8 cellular contexts compared by ENCODE assay signal in the genomic region with DNA sequence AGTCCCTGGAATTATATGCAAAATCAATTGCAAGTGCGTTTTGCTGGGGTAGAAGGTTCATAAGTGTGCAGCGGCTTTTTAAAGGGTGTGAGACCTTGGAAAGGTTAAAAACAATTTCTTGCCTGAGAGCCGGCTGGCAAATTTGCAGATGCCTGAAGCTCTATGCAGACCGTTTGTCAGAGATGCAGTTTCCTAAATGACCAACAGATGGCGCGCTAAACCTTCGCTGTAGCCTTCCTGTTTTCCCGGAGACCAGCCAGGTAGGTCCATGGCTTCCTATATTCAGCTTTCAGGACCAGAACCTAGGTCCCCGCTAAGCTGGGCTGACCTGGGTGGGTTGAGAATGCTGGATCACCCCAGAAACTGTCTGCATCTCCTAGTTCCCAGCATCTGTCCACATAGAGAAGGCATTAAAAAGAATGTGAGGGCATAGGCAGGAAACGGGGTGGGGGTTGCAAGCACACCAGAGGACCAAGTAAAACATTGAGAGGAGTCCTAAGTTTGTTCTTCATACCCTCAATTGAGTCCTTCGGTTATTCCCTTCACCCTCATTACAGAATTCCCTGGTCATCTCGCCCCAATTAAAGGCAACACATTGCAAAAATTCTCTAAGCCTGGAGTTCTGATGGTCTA. TPM values are rescaled to one million over a fixed set of nuclear protein-coding genes. Genes with fewer than 3 reads are reported as not detected.
DNase-seq lines count a peak whose midpoint lies in the region; ATAC-seq and TF ChIP-seq lines count a peak whose summit lies in the region.

No MANE protein-coding gene starts in this region.

- no peaks in the 10 kb centered on the region for H3F3A ChIP-seq in DOHH2 (ENCODE audit: control insufficient read depth, insufficient read depth)

- H3K4me2 ChIP-seq in DOHH2 (ENCODE audit: low read length), result no peak overlapping the region

- no peaks in the 10 kb centered on the region for H3K79me2 ChIP-seq in DOHH2 (ENCODE audit: control insufficient read depth, low read length)

- H3K9me3 Mint-ChIP-seq in activated T-helper 1 cell treated with anti-CD3 and anti-CD28 coated beads, Interleukin-12 subunit alpha, Interleukin-12 subunit beta, Interleukin-2, Interleukin-4 antibody, amounts not matched to agents 30 ng/mL and 10 ng/mL and 1 ng/mL, durations not matched to agents 14 hours and 24 hours and 36 hours, result no peaks in the 10 kb centered on the region
- peaks cover 4% of the 10 kb centered on the region for H3K9me3 Mint-ChIP-seq in osteocyte (ENCODE audit: unreplicated experiment)

- no peak overlapping the region for H3K4me3 Mint-ChIP-seq in activated T-helper 1 cell treated with anti-CD3 and anti-CD28 coated beads, Interleukin-12 subunit alpha, Interleukin-12 subunit beta, Interleukin-2, Interleukin-4 antibody, amounts not matched to agents 30 ng/mL and 10 ng/mL and 1 ng/mL, durations not matched to agents 14 hours and 24 hours and 36 hours
- H3K4me3 Mint-ChIP-seq in osteocyte (ENCODE audit: unreplicated experiment), result no peak overlapping the region

- intact Hi-C loops in activated T-helper 1 cell treated with anti-CD3 and anti-CD28 coated beads, Interleukin-12 subunit alpha, Interleukin-12 subunit beta, Interleukin-2, Interleukin-4 antibody, amounts not matched to agents 30 ng/mL and 10 ng/mL and 1 ng/mL, durations not matched to agents 14 hours and 24 hours and 36 hours (cut with micrococcal nuclease), result loop anchor here (1.0 to 5.0 kb wide), 3 partner anchors 155 to 485 kb away; no protein-coding TSS in a partner anchor
- intact Hi-C loops in uterus (cut with DNase I; ENCODE audit: low total_unique reads), result no loop called here

- H3K27ac ChIP-seq in DOHH2 (ENCODE audit: low read depth, low read length) (no peak overlapping the region), uterus (no peak overlapping the region)

- TF ChIP-seq CTCF in DOHH2 (IDR thresholded peaks at IDR 0.05; ENCODE audit: low read depth, low read length, poor library complexity, severe bottlenecking), result peak; percentile 92
- TF ChIP-seq CTCF in osteocyte (IDR thresholded peaks at IDR 0.05), result peak; percentile 94
- TF ChIP-seq CTCF in uterus (IDR thresholded peaks at IDR 0.05), result peak; percentile 19 to 73 (median 57)

- no peak for ATAC-seq in HG03045 (IDR thresholded peaks at IDR 0.05; ENCODE audit: unreplicated experiment)

- no peak for TF ChIP-seq POLR2A in uterus (IDR thresholded peaks at IDR 0.05)

- H3K4me1 Mint-ChIP-seq in activated T-helper 1 cell treated with anti-CD3 and anti-CD28 coated beads, Interleukin-12 subunit alpha, Interleukin-12 subunit beta, Interleukin-2, Interleukin-4 antibody, amounts not matched to agents 30 ng/mL and 10 ng/mL and 1 ng/mL, durations not matched to agents 14 hours and 24 hours and 36 hours (ENCODE audit: low read depth), result no peaks in the 10 kb centered on the region
- no peaks in the 10 kb centered on the region for H3K4me1 Mint-ChIP-seq in osteocyte (ENCODE audit: unreplicated experiment)

- H4K20me1 ChIP-seq in DOHH2 (ENCODE audit: control insufficient read depth, insufficient read depth, low read depth, low read length), result no peaks in the 10 kb centered on the region

- H3K9me3 ChIP-seq in DOHH2 (ENCODE audit: control insufficient read depth, insufficient read depth, low read length), result no peaks in the 10 kb centered on the region
- H3K9me3 ChIP-seq in uterus, result no peaks in the 10 kb centered on the region

- DNase-seq in HuH-7 (ENCODE audit: low spot score) (peak; percentile 76), NOMO-1 (lab: John Stamatoyannopoulos, UW; ENCODE audit: unreplicated experiment in 2 of 2) (peak; percentile 38 to 65), globus pallidus (ENCODE audit: low spot score) (peak; percentile 70), osteocyte (ENCODE audit: extremely low spot score, unreplicated experiment) (peak; percentile 91), uterus (peak; percentile 22 to 24)
- DNase-seq in activated T-helper 1 cell treated with anti-CD3 and anti-CD28 coated beads, Interleukin-12 subunit alpha, Interleukin-12 subunit beta, Interleukin-2, Interleukin-4 antibody, amounts not matched to agents 30 ng/mL and 10 ng/mL and 1 ng/mL, durations not matched to agents 14 hours and 24 hours and 36 hours (ENCODE audit: low spot score), result peak; percentile 27

- H3K27me3 ChIP-seq in DOHH2 (ENCODE audit: control insufficient read depth, low read length) (no peaks in the 10 kb centered on the region), uterus (peaks cover 0 to 6% of the 10 kb centered on the region in 2 donors)

- no peaks in the 10 kb centered on the region for H3K9me2 ChIP-seq in DOHH2 (replicated peaks; ENCODE audit: control insufficient read depth, low read length)

- H3K36me3 Mint-ChIP-seq in activated T-helper 1 cell treated with anti-CD3 and anti-CD28 coated beads, Interleukin-12 subunit alpha, Interleukin-12 subunit beta, Interleukin-2, Interleukin-4 antibody, amounts not matched to agents 30 ng/mL and 10 ng/mL and 1 ng/mL, durations not matched to agents 14 hours and 24 hours and 36 hours (ENCODE audit: low read depth), result no peaks in the 10 kb centered on the region
- H3K36me3 Mint-ChIP-seq in osteocyte (ENCODE audit: unreplicated experiment), result no peaks in the 10 kb centered on the region

- H3K4me3 ChIP-seq in DOHH2 (ENCODE audit: low read length) (no peak overlapping the region), uterus (no peak overlapping the region)

- peaks cover 27% of the 10 kb centered on the region for H3K27me3 Mint-ChIP-seq in activated T-helper 1 cell treated with anti-CD3 and anti-CD28 coated beads, Interleukin-12 subunit alpha, Interleukin-12 subunit beta, Interleukin-2, Interleukin-4 antibody, amounts not matched to agents 30 ng/mL and 10 ng/mL and 1 ng/mL, durations not matched to agents 14 hours and 24 hours and 36 hours (ENCODE audit: insufficient read depth)
- H3K27me3 Mint-ChIP-seq in osteocyte (ENCODE audit: unreplicated experiment), result peaks cover 46% of the 10 kb centered on the region

- H3K36me3 ChIP-seq in DOHH2 (ENCODE audit: control insufficient read depth, low read length) (no peaks in the 10 kb centered on the region), uterus (no peaks in the 10 kb centered on the region)

- H3K4me1 ChIP-seq in DOHH2 (ENCODE audit: control insufficient read depth, low read length) (no peaks in the 10 kb centered on the region), uterus (no peaks in the 10 kb centered on the region)

- no peak overlapping the region for H3K27ac Mint-ChIP-seq in activated T-helper 1 cell treated with anti-CD3 and anti-CD28 coated beads, Interleukin-12 subunit alpha, Interleukin-12 subunit beta, Interleukin-2, Interleukin-4 antibody, amounts not matched to agents 30 ng/mL and 10 ng/mL and 1 ng/mL, durations not matched to agents 14 hours and 24 hours and 36 hours
- no peak overlapping the region for H3K27ac Mint-ChIP-seq in osteocyte (ENCODE audit: unreplicated experiment)

RNA-seq across cellular contexts. Expression of a gene that starts 5.7 kb away (rescaled TPM):
- not detected in 2 replicates for total RNA-seq in activated T-helper 1 cell treated with anti-CD3 and anti-CD28 coated beads, Interleukin-12 subunit alpha, Interleukin-12 subunit beta, Interleukin-2, Interleukin-4 antibody, amounts not matched to agents 30 ng/mL and 10 ng/mL and 1 ng/mL, durations not matched to agents 14 hours and 24 hours and 36 hours
- 0.05 TPM in 1 of 2 replicates, not detected in the other for total RNA-seq in osteocyte
- 1 to 10 TPM in 2 of 4 donors, under 1 TPM in 1, not detected in 1; 0.59 to 2.2 (median 1.1) TPM for total RNA-seq in uterus

Comparison
In these comparisons a context has a peak if more than half of its experiments do, and no peak if none do; other contexts are left out.
1. DNase-seq: peak in every context shown above with its lines; median percentile 91 in osteocyte; 76 in HuH-7; 70 in globus pallidus; 52 in NOMO-1; 27 in activated T-helper 1 cell treated with anti-CD3 and anti-CD28 coated beads, Interleukin-12 subunit alpha, Interleukin-12 subunit beta, Interleukin-2, Interleukin-4 antibody, amounts not matched to agents 30 ng/mL and 10 ng/mL and 1 ng/mL, durations not matched to agents 14 hours and 24 hours and 36 hours; 23 in uterus.